28 cellular contexts compared by ENCODE assay signal in the genomic region with DNA sequence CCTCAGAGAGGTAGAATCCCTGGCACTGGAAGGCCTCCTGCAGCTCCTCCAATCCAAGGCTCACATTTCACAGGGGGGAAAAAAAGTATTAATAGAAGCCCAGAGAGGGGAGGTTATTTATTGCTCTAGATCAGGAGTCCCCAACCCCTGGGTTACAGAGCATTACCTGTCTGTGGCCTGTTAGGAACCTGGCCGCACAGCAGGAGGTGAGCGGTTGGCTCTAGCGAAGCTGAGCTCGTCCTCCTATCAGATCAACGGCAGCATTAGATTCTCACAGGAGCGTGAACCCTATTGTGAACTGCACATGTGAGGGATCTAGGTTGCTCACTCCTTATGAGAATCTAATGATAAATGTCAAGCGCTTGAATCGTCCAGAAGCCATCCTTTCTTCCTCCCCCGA.
"Had no signal": no experiment of that assay in that cellular context is flagged by ENCODE, and none has a peak within 500 bp of the region (broad histone marks: within the 10 kb centered on the region; RNA-seq: fewer than 3 reads in every experiment).

No MANE protein-coding gene starts in this region.

- H3K27me3 ChIP-seq: gastrocnemius medialis had no signal

- FAIRE-seq: colon, endometrium, islet of Langerhans, keratinocyte had no signal

- H3K36me3 Mint-ChIP-seq: mesothelial cell of epicardium, naive B cell had no signal

- H3K27ac ChIP-seq: coronary artery, dorsolateral prefrontal cortex, epithelial cell of prostate, esophagus squamous epithelium, gastrocnemius medialis, heart right ventricle, left lung, lower lobe of right lung had no signal

- DNase-seq: dermis blood vessel endothelial cell; dorsolateral prefrontal cortex; effector CD4-positive, alpha-beta T cell; effector memory CD4-positive, alpha-beta T cell; erythroblast; esophagus squamous epithelium; foreskin fibroblast; foreskin melanocyte; gastrocnemius medialis; glutamatergic neuron; head of caudate nucleus; heart right ventricle; hippocampal formation; left cardiac atrium; left lung; left ventricle myocardium superior; lower lobe of right lung; mesenchymal stem cell; mucosa of descending colon; naive B cell had no signal

- H3K36me3 ChIP-seq: esophagus squamous epithelium, gastrocnemius medialis, heart right ventricle, left lung, lower lobe of right lung had no signal

- H3K4me3 ChIP-seq: coronary artery, dorsolateral prefrontal cortex, esophagus squamous epithelium, gastrocnemius medialis, heart right ventricle, left lung, lower lobe of right lung, mucosa of descending colon had no signal

- H3K9me3 Mint-ChIP-seq: mesothelial cell of epicardium, naive B cell had no signal

- H3K4me1 ChIP-seq: gastrocnemius medialis, heart right ventricle, left lung, lower lobe of right lung had no signal

- H3K9me3 ChIP-seq: esophagus squamous epithelium, gastrocnemius medialis, heart right ventricle, left lung, lower lobe of right lung, mucosa of descending colon had no signal

- H3K27ac Mint-ChIP-seq: mesothelial cell of epicardium had no signal

- H3K4me3 Mint-ChIP-seq: mesothelial cell of epicardium, naive B cell had no signal

- ATAC-seq: esophagus mucosa, gastrocnemius medialis, heart right ventricle, left cardiac atrium, left lung, left ventricle myocardium superior, lower lobe of right lung, mucosa of descending colon had no signal
